Comparison of ENCODE assay signal across 25 cellular contexts in the genomic region with DNA sequence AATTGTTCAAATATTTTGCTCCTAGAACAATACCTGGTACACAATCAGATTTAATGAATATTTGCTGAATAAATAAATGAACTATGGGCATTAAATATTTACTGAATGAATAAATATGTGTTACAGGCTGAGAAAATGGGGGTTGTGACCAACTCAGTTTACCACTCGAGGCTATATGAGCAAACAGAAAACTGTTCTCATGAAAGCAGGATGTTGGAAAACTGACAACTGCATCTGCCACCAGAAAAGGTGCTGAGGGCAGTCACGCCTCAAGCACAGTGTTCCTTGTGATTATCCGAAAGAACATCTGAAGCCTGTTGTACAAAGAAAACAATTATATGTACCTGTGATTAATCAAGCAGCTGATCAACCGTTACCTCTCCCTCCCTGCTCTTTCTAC. TPM values are rescaled to one million over a fixed set of nuclear protein-coding genes. Genes with fewer than 3 reads are reported as not detected.
A peak's percentile ranks its signal among the peaks of the same experiment; 100 is the strongest.
DNase-seq lines count a peak whose midpoint lies in the region; ATAC-seq and TF ChIP-seq lines count a peak whose summit lies in the region.
"Had no signal": no experiment of that assay in that cellular context is flagged by ENCODE, and none has a peak within 500 bp of the region (broad histone marks: within the 10 kb centered on the region; RNA-seq: fewer than 3 reads in every experiment).

No MANE protein-coding gene starts in this region.

- H3K4me1 ChIP-seq in suprapubic skin, result peaks cover 48% of the 10 kb centered on the region
- H3K4me1 ChIP-seq in Peyer's patch, result no peaks in the 10 kb centered on the region
- H3K4me1 ChIP-seq: A549, adrenal gland, psoas muscle, SJSA1, transverse colon had no signal

- no peaks in the 10 kb centered on the region for H3K36me3 ChIP-seq in suprapubic skin
- H3K36me3 ChIP-seq in Peyer's patch, result no peaks in the 10 kb centered on the region
- H3K36me3 ChIP-seq: adrenal gland, brain microvascular endothelial cell, heart right ventricle, SJSA1, transverse colon had no signal

- H3K27ac ChIP-seq in VCaP, result peak overlapping the region; percentile 87
- peak overlapping the region; percentile 24 for H3K27ac ChIP-seq in suprapubic skin
- no peak overlapping the region for H3K27ac ChIP-seq in Peyer's patch
- H3K27ac ChIP-seq: A549, adrenal gland, brain microvascular endothelial cell, heart right ventricle, PC-9, psoas muscle, SJSA1, transverse colon had no signal

- H3K9me3 ChIP-seq in suprapubic skin, result no peaks in the 10 kb centered on the region
- H3K9me3 ChIP-seq in Peyer's patch, result no peaks in the 10 kb centered on the region
- H3K9me3 ChIP-seq: adrenal gland, SJSA1 had no signal

- TF ChIP-seq CTCF in VCaP (conservative IDR thresholded peaks at IDR 0.05) (no peak), suprapubic skin (IDR thresholded peaks at IDR 0.05) (no peak), Peyer's patch (IDR thresholded peaks at IDR 0.05) (no peak)

- no peak for TF ChIP-seq EP300 in suprapubic skin (IDR thresholded peaks at IDR 0.05)

- H3K4me3 ChIP-seq in suprapubic skin, result no peak overlapping the region
- H3K4me3 ChIP-seq in Peyer's patch, result no peak overlapping the region
- H3K4me3 ChIP-seq: A549, adrenal gland, GM12878, heart right ventricle, PC-9, psoas muscle, SJSA1, transverse colon had no signal

- peak; percentile 4 for DNase-seq in NCI-H345 (lab: John Stamatoyannopoulos, UW)
- no peak for DNase-seq in NCI-H345 treated with DMSO at 0.1 percent for 48 hours (lab: John Stamatoyannopoulos, UW; ENCODE audit: unreplicated experiment)
- DNase-seq in NCI-H146 (lab: John Stamatoyannopoulos, UW), result peak; percentile 50
- DNase-seq in suprapubic skin (ENCODE audit: low spot score in 2 of 2), result no peak
- no peak for DNase-seq in Peyer's patch
- no peak for DNase-seq in GOT3 (lab: John Stamatoyannopoulos, UW)
- DNase-seq: activated CD8-positive, alpha-beta memory T cell treated with anti-CD3 and anti-CD28 coated beads for 24 hours; activated naive CD4-positive, alpha-beta T cell; activated T-cell treated with anti-CD3 and anti-CD28 coated beads, Interleukin-2, amount 50 U/mL, for 24 hours; adrenal gland; brain microvascular endothelial cell; foreskin fibroblast; heart right ventricle; left cardiac atrium; NCI-H82; psoas muscle; transverse colon had no signal

- H3K27me3 ChIP-seq in suprapubic skin (peaks cover 3% of the 10 kb centered on the region), Peyer's patch (no peaks in the 10 kb centered on the region)
- H3K27me3 ChIP-seq: adrenal gland, brain microvascular endothelial cell had no signal

- no peak for ATAC-seq in GM18502 (IDR thresholded peaks at IDR 0.05; ENCODE audit: poor library complexity, unreplicated experiment)
- ATAC-seq: A549, GM12878, heart right ventricle, left cardiac atrium, psoas muscle had no signal

- no peak for TF ChIP-seq POLR2A in suprapubic skin (IDR thresholded peaks at IDR 0.05)
- no peak for TF ChIP-seq POLR2A in Peyer's patch (IDR thresholded peaks at IDR 0.05)

- WGBS in suprapubic skin, result 41% methylated on average over 4 of the region's 4 CpGs

RNA-seq across cellular contexts. Expression of gene KLK13, which starts 6.1 kb away (rescaled TPM):
- 10 to 100 TPM in 3 of 4 donors, 1 to 10 TPM in 1; 6.6 to 23.5 (median 16.5) TPM for total RNA-seq in suprapubic skin
- total RNA-seq in Peyer's patch, result 1 to 10 TPM in 3 of 4 donors, not detected in 1; 1.2 to 5.0 (median 1.3) TPM
- total RNA-seq: adrenal gland; GM12878; H4; PC-9; psoas muscle; SJSA1; T-helper 1 cell treated with Interleukin-12 subunit alpha and Interleukin-12 subunit beta and Interleukin-4 antibody, amounts not matched to agents 30 ng/mL and 1 ng/mL, for 36 hours had no signal

RNA-seq across cellular contexts. Expression of gene KLK14, which starts 11.7 kb away (rescaled TPM):
- total RNA-seq in suprapubic skin (10 to 100 TPM in 1 of 4 donors, 1 to 10 TPM in 3; 3.8 to 22.8 (median 5.2) TPM), Peyer's patch (1 to 10 TPM in 2 of 4 donors, not detected in 2; 1.1 to 6.6 TPM)
- total RNA-seq: GM12878, H4, psoas muscle, SJSA1 had no signal

RNA-seq across cellular contexts. Expression of gene KLK12, which starts 36.2 kb away (rescaled TPM):
- total RNA-seq in suprapubic skin, result 1 to 10 TPM in 2 of 4 donors, not detected in 2; 2.6 to 5.0 TPM
- 1 to 10 TPM in 2 of 4 donors, not detected in 2; 1.4 to 4.7 TPM for total RNA-seq in Peyer's patch
- total RNA-seq: adrenal gland; GM12878; H4; heart right ventricle; left cardiac atrium; PC-9; psoas muscle; SJSA1; T-helper 1 cell treated with Interleukin-12 subunit alpha and Interleukin-12 subunit beta and Interleukin-4 antibody, amounts not matched to agents 30 ng/mL and 1 ng/mL, for 36 hours had no signal

RNA-seq across cellular contexts. Expression of gene CTU1, which starts 37.2 kb away (rescaled TPM):
- total RNA-seq in suprapubic skin (10 to 100 TPM in 3 of 4 donors, 1 to 10 TPM in 1; 7.7 to 14.6 (median 12.9) TPM), Peyer's patch (10 to 100 TPM in 1 of 4 donors, 1 to 10 TPM in 3; 4.4 to 10.0 (median 6.5) TPM)

RNA-seq across cellular contexts. Expression of gene KLK11, which starts 44.6 kb away (rescaled TPM):
- total RNA-seq in suprapubic skin (100 to 1,000 TPM; 173 to 372 (median 269) TPM), Peyer's patch (1 to 10 TPM in 3 of 4 donors, not detected in 1; 1.7 to 3.8 (median 1.9) TPM)
- total RNA-seq: adrenal gland; GM12878; H4; SJSA1; T-helper 1 cell treated with Interleukin-12 subunit alpha and Interleukin-12 subunit beta and Interleukin-4 antibody, amounts not matched to agents 30 ng/mL and 1 ng/mL, for 36 hours had no signal

Comparison
In these comparisons a context has a peak if more than half of its experiments do, and no peak if none do; other contexts are left out.
1. DNase-seq: peak in NCI-H345 (single experiment) and NCI-H146 (single experiment); none in NCI-H345 treated with DMSO at 0.1 percent for 48 hours (single experiment), suprapubic skin (0 of 2), Peyer's patch (0 of 3) and GOT3 (single experiment).
2. H3K27ac ChIP-seq: peak in VCaP (single experiment) and suprapubic skin (single experiment); none in Peyer's patch (0 of 4).